Comparison of ENCODE assay signal across 31 cellular contexts in genomic region chr12:45582536-45582935, GRCh38.
"Had no signal": no experiment of that assay in that cellular context is flagged by ENCODE, and none has a peak within 500 bp of the region (broad histone marks: within the 10 kb centered on the region; RNA-seq: fewer than 3 reads in every experiment).

No MANE protein-coding gene starts in this region.

- H3K9me3 Mint-ChIP-seq: activated CD8-positive, alpha-beta T cell treated with anti-CD3 and anti-CD28 coated beads for 36 hours; activated T-helper 17 cell treated with anti-CD3 and anti-CD28 coated beads, Interleukin-2, amount 50 U/mL, for 72 hours had no signal

- DNase-seq: activated CD4-positive, alpha-beta T cell treated with anti-CD3 and anti-CD28 coated beads for 1 hour; activated CD4-positive, alpha-beta T cell treated with anti-CD3 and anti-CD28 coated beads for 4 hours; activated CD4-positive, alpha-beta T cell treated with anti-CD3 and anti-CD28 coated beads, Interleukin-2, amount 50 U/mL, for 1 hour; activated CD4-positive, alpha-beta T cell treated with anti-CD3 and anti-CD28 coated beads, Interleukin-2, amount 50 U/mL, for 48 hours; activated CD8-positive, alpha-beta memory T cell treated with anti-CD3 and anti-CD28 coated beads for 24 hours; activated CD8-positive, alpha-beta T cell treated with anti-CD3 and anti-CD28 coated beads for 36 hours; activated effector memory CD4-positive, alpha-beta T cell treated with Interleukin-2 at 50 U/mL for 16 hours; activated gamma-delta T cell treated with Interleukin-2 at 50 U/mL for 16 hours; activated naive CD4-positive, alpha-beta T cell treated with anti-CD3 and anti-CD28 coated beads, Interleukin-2, amount 50 U/mL, for 16 hours; activated naive CD4-positive, alpha-beta T cell treated with Interleukin-2 at 50 U/mL for 16 hours; activated T-cell treated with anti-CD3 and anti-CD28 coated beads, Interleukin-2, amount 50 U/mL, for 4 hours; aorta; central memory CD4-positive, alpha-beta T cell; cerebellar nuclear complex; effector memory CD4-positive, alpha-beta T cell; endodermal cell; foreskin keratinocyte; gastrocnemius medialis; glutamatergic neuron; heart left ventricle had no signal

- H3K4me3 ChIP-seq: breast epithelium, cardiac muscle cell, coronary artery, dorsolateral prefrontal cortex, gastrocnemius medialis, heart left ventricle had no signal

- H3K27me3 Mint-ChIP-seq: activated naive CD8-positive, alpha-beta T cell; brain had no signal

- H3K4me3 Mint-ChIP-seq: activated CD8-positive, alpha-beta T cell treated with anti-CD3 and anti-CD28 coated beads for 36 hours; activated naive CD8-positive, alpha-beta T cell; activated T-cell treated with anti-CD3 and anti-CD28 coated beads, Interleukin-2, amount 50 U/mL, for 4 hours; activated T-helper 17 cell treated with anti-CD3 and anti-CD28 coated beads, Interleukin-2, amount 50 U/mL, for 72 hours; dendritic cell treated with granulocyte-macrophage colony-stimulating factor and Interleukin-4, amounts not matched to agents 40 ng/mL and 50 ng/mL, for 4 days; endodermal cell; WTC11 had no signal

- H3K9me3 ChIP-seq: breast epithelium, gastrocnemius medialis, heart left ventricle had no signal

- H3K27ac ChIP-seq: breast epithelium, cardiac muscle cell, coronary artery, dorsolateral prefrontal cortex, foreskin keratinocyte, gastrocnemius medialis, heart left ventricle, VCaP had no signal

- H3K36me3 ChIP-seq: breast epithelium, cardiac muscle cell, gastrocnemius medialis, heart left ventricle had no signal

- ATAC-seq: activated CD8-positive, alpha-beta T cell treated with anti-CD3 and anti-CD28 coated beads for 36 hours; activated T-cell treated with anti-CD3 and anti-CD28 coated beads, Interleukin-2, amount 50 U/mL, for 4 hours; activated T-helper 17 cell treated with anti-CD3 and anti-CD28 coated beads, Interleukin-2, amount 50 U/mL, for 72 hours; esophagus mucosa; foreskin keratinocyte; gastrocnemius medialis; heart left ventricle; WTC11 had no signal

- H3K4me1 ChIP-seq: breast epithelium, foreskin keratinocyte, gastrocnemius medialis had no signal

- H3K36me3 Mint-ChIP-seq: activated naive CD8-positive, alpha-beta T cell; brain; WTC11 had no signal

- H3K27me3 ChIP-seq: breast epithelium, cardiac muscle cell, dorsolateral prefrontal cortex, foreskin keratinocyte, gastrocnemius medialis, heart left ventricle had no signal

- H3K27ac Mint-ChIP-seq: activated CD8-positive, alpha-beta T cell treated with anti-CD3 and anti-CD28 coated beads for 36 hours; activated naive CD8-positive, alpha-beta T cell; activated T-helper 17 cell treated with anti-CD3 and anti-CD28 coated beads, Interleukin-2, amount 50 U/mL, for 72 hours; dendritic cell treated with granulocyte-macrophage colony-stimulating factor and Interleukin-4, amounts not matched to agents 40 ng/mL and 50 ng/mL, for 4 days; WTC11 had no signal
